Comparison of ENCODE assay signal across 2 cellular contexts in the genomic region with DNA sequence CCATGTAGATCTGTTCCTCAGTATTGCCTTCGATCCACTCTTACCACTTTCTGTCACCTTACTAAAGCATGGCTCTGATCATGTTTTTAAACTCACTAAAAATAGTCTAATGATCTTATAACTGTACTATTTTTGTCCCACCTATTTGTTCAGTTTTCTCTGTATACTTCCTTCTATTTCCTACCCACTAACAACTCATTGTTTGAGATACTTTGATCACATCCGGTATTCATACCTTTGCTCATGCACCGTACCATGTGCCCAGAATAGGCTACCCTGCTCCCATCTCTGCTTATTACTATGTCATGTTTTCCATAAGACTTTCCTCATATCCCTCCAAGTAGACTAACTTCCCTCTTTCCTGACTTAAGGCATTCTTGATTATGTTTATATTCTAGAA.
TF ChIP-seq lines count a peak whose summit lies in the region.

No MANE protein-coding gene starts in this region.

TF ChIP-seq in IMR-90, 13 proteins besides CTCF, POLR2A, EP300 and RAD21:
- no peak for TF ChIP-seq RCOR1 (IDR thresholded peaks at IDR 0.05; ENCODE audit: insufficient replicate concordance, low read length)
TF ChIP-seq in IMR-90: peak in this region for 0.

TF ChIP-seq in endothelial cell of umbilical vein, 7 proteins besides CTCF, POLR2A, EP300 and RAD21:
- peak; percentile 67 for TF ChIP-seq JUN (IDR thresholded peaks at IDR 0.05; ENCODE audit: borderline replicate concordance, insufficient read depth, insufficient read length, low read depth)
- TF ChIP-seq EZH2 (IDR thresholded peaks at IDR 0.05; ENCODE audit: borderline replicate concordance, low read depth, low read length, severe bottlenecking) = no peak
- TF ChIP-seq POLR2AphosphoS5 (IDR thresholded peaks at IDR 0.05; ENCODE audit: insufficient read depth, low read depth, low read length) = no peak
